ENCODE assay signal across 8 cellular contexts in genomic region chr5:172768098-172768572, GRCh38. TPM values are rescaled to one million over a fixed set of nuclear protein-coding genes. Genes with fewer than 3 reads are reported as not detected.
DNase-seq lines count a peak whose midpoint lies in the region.

No MANE protein-coding gene starts in this region.

- peaks cover 22% of the 10 kb centered on the region for H3K4me1 ChIP-seq in mesodermal cell (ENCODE audit: control insufficient read depth, insufficient read depth, low read length, poor library complexity, severe bottlenecking)

- H3K27ac ChIP-seq in caudate nucleus (ENCODE audit: low read depth, low read length) (peak overlapping the region; percentile 99), mesodermal cell (ENCODE audit: low read depth, low read length, severe bottlenecking) (peak overlapping the region; percentile 44), temporal lobe (ENCODE audit: low read depth, low read length) (peak overlapping the region; percentile 96)

- H3K4me3 ChIP-seq in MG63 (peak overlapping the region; percentile 96), mesodermal cell (ENCODE audit: extremely low read depth, insufficient read depth, low read length, poor library complexity, severe bottlenecking) (peak overlapping the region; percentile 96), H7 (ENCODE audit: insufficient read depth, low read depth, low read length) (no peak overlapping the region)

- H3K9me3 ChIP-seq in MG63 = peaks cover 2% of the 10 kb centered on the region; the same call in 1 of the 2 replicates
- H3K9me3 ChIP-seq in mesodermal cell (ENCODE audit: control insufficient read depth, low read length) = no peaks in the 10 kb centered on the region

- H3K36me3 ChIP-seq in MG63 (peaks cover 40% of the 10 kb centered on the region), mesodermal cell (ENCODE audit: control insufficient read depth, insufficient read depth, low read length) (peaks cover 27% of the 10 kb centered on the region), H7 (replicated peaks; ENCODE audit: control insufficient read depth, insufficient read depth, low read length) (peaks cover 13% of the 10 kb centered on the region)

- DNase-seq in MG63 (no peak), caudate nucleus (lab: John Stamatoyannopoulos, UW) (no peak), NCI-H69 (lab: John Stamatoyannopoulos, UW) (no peak), H7 (no peak), NCI-H526 treated with DMSO at 0.1 percent for 48 hours (lab: John Stamatoyannopoulos, UW) (no peak), dedifferentiated amniotic fluid mesenchymal stem cell (ENCODE audit: extremely low spot score) (no peak)

- no peaks in the 10 kb centered on the region for H3K27me3 ChIP-seq in MG63
- no peaks in the 10 kb centered on the region; the same call in 1 of the 2 replicates for H3K27me3 ChIP-seq in H7 (ENCODE audit: control insufficient read depth, insufficient read depth, low read length)

- WGBS in mesodermal cell (ENCODE audit: insufficient coverage in 2 of 2), 2 experiments = 92 to 97% methylated on average over 3 to 5 of the region's 5 CpGs

RNA-seq across cellular contexts. Expression of gene DUSP1, which starts 2.9 kb away (rescaled TPM):
- total RNA-seq in MG63 (2014; rRNA removed; shearing (Covaris generic); ENCODE audit: low replicate concordance) = 80.6 and 99.2 TPM in 2 replicates
- 46.7 TPM for polyA plus RNA-seq in mesodermal cell (2013, experiment 1 of 2)
- 41.2 TPM for polyA plus RNA-seq in mesodermal cell (2013, experiment 2 of 2)
- total RNA-seq in temporal lobe = 58.5 TPM
- total RNA-seq in H7 (2014; rRNA removed; shearing (Covaris generic)) = 11.5 and 15.4 TPM in 2 replicates

Comparison
In these comparisons a context has a peak if more than half of its experiments do, and no peak if none do; other contexts are left out.
1. H3K27ac ChIP-seq: peak in every context shown above with its lines; median percentile 99 in caudate nucleus; 96 in temporal lobe; 44 in mesodermal cell.